ENCODE assay signal across 26 cellular contexts in the genomic region with DNA sequence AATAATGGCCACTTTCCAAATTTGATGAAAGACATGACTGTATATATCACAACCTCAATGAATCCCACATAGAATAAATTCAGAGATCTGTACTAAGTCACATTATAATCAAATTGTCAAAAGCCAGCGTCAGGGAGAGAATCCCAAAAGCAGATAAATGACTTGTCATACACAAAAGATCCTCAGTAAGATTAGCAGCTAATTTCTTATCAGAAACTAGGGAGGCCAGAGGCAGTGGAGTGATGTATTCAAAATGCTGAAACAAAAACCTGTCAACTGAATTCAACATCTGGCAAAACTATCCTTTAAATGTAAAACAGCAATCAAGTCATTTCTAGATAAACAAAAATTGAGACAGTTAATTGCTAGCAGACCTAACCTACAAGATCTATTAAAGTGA. TPM values are rescaled to one million over a fixed set of nuclear protein-coding genes. Genes with fewer than 3 reads are reported as not detected.
"Had no signal": no experiment of that assay in that cellular context is flagged by ENCODE, and none has a peak within 500 bp of the region (broad histone marks: within the 10 kb centered on the region; RNA-seq: fewer than 3 reads in every experiment).

No MANE protein-coding gene starts in this region.

- DNase-seq: dermis blood vessel endothelial cell; dorsolateral prefrontal cortex; effector CD4-positive, alpha-beta T cell; effector memory CD4-positive, alpha-beta T cell; foreskin keratinocyte; heart left ventricle; hypothalamus; immature natural killer cell; islet precursor cell; kidney; kidney glomerular epithelial cell; left colon; left ventricle myocardium superior; lower lobe of right lung; mesenchymal stem cell; mucosa of descending colon; naive B cell; naive thymus-derived CD8-positive, alpha-beta T cell had no signal

- FAIRE-seq: endothelial cell of umbilical vein, frontal cortex, kidney had no signal

- H3K79me2 ChIP-seq: hepatocyte had no signal

- H2AFZ ChIP-seq: hepatocyte had no signal

- H3K9me3 ChIP-seq: lower lobe of right lung, mucosa of descending colon had no signal

- H3K27me3 ChIP-seq: dorsolateral prefrontal cortex, heart left ventricle, hepatocyte had no signal

- H3K4me1 Mint-ChIP-seq: immature natural killer cell; mesothelial cell of epicardium; naive thymus-derived CD8-positive, alpha-beta T cell had no signal

- H3K36me3 Mint-ChIP-seq: immature natural killer cell, mesothelial cell of epicardium had no signal

- H3K4me3 Mint-ChIP-seq: immature natural killer cell; mesothelial cell of epicardium; naive B cell; naive thymus-derived CD8-positive, alpha-beta T cell had no signal

- H3K4me1 ChIP-seq: esophagus muscularis mucosa, foreskin keratinocyte, gastroesophageal sphincter, lower lobe of right lung had no signal

- H3K36me3 ChIP-seq: esophagus muscularis mucosa, gastroesophageal sphincter, heart left ventricle, lower lobe of right lung had no signal

- H3K4me2 ChIP-seq: hepatocyte had no signal

- H3K27ac Mint-ChIP-seq: immature natural killer cell; mesothelial cell of epicardium; naive B cell; naive thymus-derived CD8-positive, alpha-beta T cell had no signal

- H3K27ac ChIP-seq: coronary artery, dorsolateral prefrontal cortex, esophagus muscularis mucosa, foreskin keratinocyte, gastroesophageal sphincter, heart left ventricle, hepatocyte, lower lobe of right lung had no signal

- ATAC-seq: foreskin keratinocyte; gastroesophageal sphincter; heart left ventricle; left colon; left lobe of liver; left ventricle myocardium superior; lower lobe of right lung; mucosa of descending colon; naive thymus-derived CD8-positive, alpha-beta T cell had no signal

- H3K4me3 ChIP-seq: coronary artery, dorsolateral prefrontal cortex, esophagus muscularis mucosa, gastroesophageal sphincter, heart left ventricle, hepatocyte, lower lobe of right lung, mucosa of descending colon had no signal

RNA-seq across cellular contexts. Expression of a gene that starts 11.6 kb away (rescaled TPM):
- polyA plus RNA-seq: immature natural killer cell; naive thymus-derived CD8-positive, alpha-beta T cell had no signal
